In genomic region chr20:3887870-3888614, GRCh38 we compare ENCODE assay signal across 8 cellular contexts. TPM values are rescaled to one million over a fixed set of nuclear protein-coding genes. Genes with fewer than 3 reads are reported as not detected.
DNase-seq lines count a peak whose midpoint lies in the region; ATAC-seq and TF ChIP-seq lines count a peak whose summit lies in the region.

No MANE protein-coding gene starts in this region.

- H3K4me3 ChIP-seq in BJ (ENCODE audit: low read depth, low read length): peak overlapping the region; percentile 98
- peak overlapping the region; percentile 85 for H3K4me3 ChIP-seq in HUES64 (ENCODE audit: low read length)
- H3K4me3 ChIP-seq in adrenal gland: peak overlapping the region; percentile 29 to 93 (median 80)
- H3K4me3 ChIP-seq in iPS-18a (ENCODE audit: low read length): peak overlapping the region; percentile 99

- WGBS in HUES64: 35% methylated on average over 16 of the region's 16 CpGs
- 20 to 27% (median 26%) methylated on average over 16 of the region's 16 CpGs for WGBS in adrenal gland, 4 donors

- POLR2A ChIA-PET in BJ (lab: Charles Lee): no interaction called here

- H3K9ac ChIP-seq in HUES64 (ENCODE audit: low read depth, low read length): peak overlapping the region; percentile 94
- H3K9ac ChIP-seq in iPS-18a (ENCODE audit: low read length): peak overlapping the region; percentile 90

- DNase-seq in BJ (ENCODE audit: low read depth) (no peak), adrenal gland (peak in 4 of 7 donors; percentile 32 to 35 (median 34)), globus pallidus (ENCODE audit: low spot score) (no peak)
- DNase-seq in stimulated activated effector memory CD8-positive, alpha-beta T cell treated with anti-CD3 and anti-CD28 coated beads, Interleukin-12 subunit alpha, Interleukin-12 subunit beta, amount 100 ng/mL, for 72 hours (ENCODE audit: low spot score in 2 of 2): no peak

- H3K27ac Mint-ChIP-seq in stimulated activated effector memory CD8-positive, alpha-beta T cell treated with anti-CD3 and anti-CD28 coated beads, Interleukin-12 subunit alpha, Interleukin-12 subunit beta, amount 100 ng/mL, for 72 hours: peak overlapping the region; percentile 100

- H3K36me3 Mint-ChIP-seq in stimulated activated effector memory CD8-positive, alpha-beta T cell treated with anti-CD3 and anti-CD28 coated beads, Interleukin-12 subunit alpha, Interleukin-12 subunit beta, amount 100 ng/mL, for 72 hours: peaks cover 52% of the 10 kb centered on the region

- H3K9me3 Mint-ChIP-seq in stimulated activated effector memory CD8-positive, alpha-beta T cell treated with anti-CD3 and anti-CD28 coated beads, Interleukin-12 subunit alpha, Interleukin-12 subunit beta, amount 100 ng/mL, for 72 hours: no peaks in the 10 kb centered on the region

- TF ChIP-seq CTCF in BJ (IDR thresholded peaks at IDR 0.05; ENCODE audit: insufficient read depth, low read depth, low read length) (no peak), adrenal gland (IDR thresholded peaks at IDR 0.05) (no peak)

- no peak for TF ChIP-seq POLR2A in adrenal gland (IDR thresholded peaks at IDR 0.05)

- H3K36me3 ChIP-seq in BJ (ENCODE audit: control insufficient read depth, insufficient read depth, low read length) (no peaks in the 10 kb centered on the region), HUES64 (ENCODE audit: insufficient read depth, low read length) (peaks cover 17% of the 10 kb centered on the region), adrenal gland (replicated peaks in 1 of 2) (no peaks in the 10 kb centered on the region), iPS-18a (ENCODE audit: control insufficient read depth, low read depth, low read length) (peaks cover 11% of the 10 kb centered on the region)

- no peaks in the 10 kb centered on the region for H3K9me3 ChIP-seq in HUES64 (ENCODE audit: insufficient read depth, low read depth, low read length)
- no peaks in the 10 kb centered on the region for H3K9me3 ChIP-seq in adrenal gland (replicated peaks in 1 of 3)
- H3K9me3 ChIP-seq in iPS-18a (ENCODE audit: control insufficient read depth, low read depth, low read length): no peaks in the 10 kb centered on the region

- intact Hi-C loops in adrenal gland (cut with DNase I): loop anchor here (5.0 to 10.0 kb wide), 5 partner anchors 119 to 204 kb away; no protein-coding TSS in a partner anchor

- H3K4me3 Mint-ChIP-seq in stimulated activated effector memory CD8-positive, alpha-beta T cell treated with anti-CD3 and anti-CD28 coated beads, Interleukin-12 subunit alpha, Interleukin-12 subunit beta, amount 100 ng/mL, for 72 hours: peak overlapping the region; percentile 100

- no peaks in the 10 kb centered on the region for H3K27me3 ChIP-seq in BJ (ENCODE audit: control insufficient read depth, insufficient read depth, low read length)
- H3K27me3 ChIP-seq in HUES64 (ENCODE audit: insufficient read depth, low read length): no peaks in the 10 kb centered on the region
- no peaks in the 10 kb centered on the region for H3K27me3 ChIP-seq in adrenal gland
- H3K27me3 ChIP-seq in iPS-18a (ENCODE audit: control insufficient read depth, insufficient read depth, low read length): no peaks in the 10 kb centered on the region

- CTCF ChIA-PET in BJ (lab: Yijun Ruan, JAX): interaction anchor here (0.6 to 2.5 kb wide), 12 partner anchors 9 to 286 kb away, joined by 3 to 5 read pairs (median 4); partner anchors contain the start of gene AP5S1

- peak overlapping the region; percentile 97; the same call in 1 of the 2 replicates for H3K27ac ChIP-seq in HUES64 (ENCODE audit: low read depth, low read length)
- peak overlapping the region; percentile 75 to 97 (median 88) for H3K27ac ChIP-seq in adrenal gland
- H3K27ac ChIP-seq in iPS-18a (ENCODE audit: low read length): peak overlapping the region; percentile 88

- H3K4me1 ChIP-seq in HUES64 (ENCODE audit: insufficient read depth, low read length): peaks cover 20% of the 10 kb centered on the region
- peaks cover 27 to 37% of the 10 kb centered on the region in 2 donors for H3K4me1 ChIP-seq in adrenal gland (replicated peaks in 1 of 2)
- peaks cover 22% of the 10 kb centered on the region for H3K4me1 ChIP-seq in iPS-18a (ENCODE audit: control insufficient read depth, low read depth, low read length)

- ATAC-seq in stimulated activated effector memory CD8-positive, alpha-beta T cell treated with anti-CD3 and anti-CD28 coated beads, Interleukin-12 subunit alpha, Interleukin-12 subunit beta, amount 100 ng/mL, for 72 hours: no peak
- no peak for ATAC-seq in HG03135 (IDR thresholded peaks at IDR 0.05; ENCODE audit: unreplicated experiment)
- ATAC-seq in GM21786 (IDR thresholded peaks at IDR 0.05; ENCODE audit: unreplicated experiment): no peak

- H3K4me1 Mint-ChIP-seq in stimulated activated effector memory CD8-positive, alpha-beta T cell treated with anti-CD3 and anti-CD28 coated beads, Interleukin-12 subunit alpha, Interleukin-12 subunit beta, amount 100 ng/mL, for 72 hours: peaks cover 44% of the 10 kb centered on the region

RNA-seq across cellular contexts. Expression of gene PANK2, which starts 1.1 kb away (rescaled TPM):
- polyA plus RNA-seq in BJ (2011; rRNA removed) (12.5 and 22.5 TPM in 2 replicates), adrenal gland (10 to 100 TPM; 34.3 to 58.0 (median 44.7) TPM)
- polyA minus RNA-seq in BJ (2011; rRNA and poly(A)+ RNA removed): 21.7 and 21.9 TPM in 2 replicates
- 30.1 TPM for polyA plus RNA-seq in HUES64 (2013, experiment 1 of 2)
- polyA plus RNA-seq in HUES64 (2013, experiment 2 of 2): 33.2 TPM
- 10 to 100 TPM; 32.5 to 70.1 (median 47.5) TPM for total RNA-seq in adrenal gland

RNA-seq across cellular contexts. Expression of gene MAVS, which starts 41.4 kb away (rescaled TPM):
- polyA plus RNA-seq in BJ (2011; rRNA removed) (14.8 and 17.4 TPM in 2 replicates), adrenal gland (10 to 100 TPM in 2 of 3 donors, 1 to 10 TPM in 1; 10.0 to 28.4 (median 20.6) TPM)
- 31.2 and 32.9 TPM in 2 replicates for polyA minus RNA-seq in BJ (2011; rRNA and poly(A)+ RNA removed)
- polyA plus RNA-seq in HUES64 (2013, experiment 1 of 2): 9.5 TPM
- 12.2 TPM for polyA plus RNA-seq in HUES64 (2013, experiment 2 of 2)
- 10 to 100 TPM; 28.1 to 46.7 (median 38.9) TPM for total RNA-seq in adrenal gland

Comparison
In these comparisons a context has a peak if more than half of its experiments do, and no peak if none do; other contexts are left out.
1. DNase-seq: peak in adrenal gland (4 of 7); none in BJ (single experiment), stimulated activated effector memory CD8-positive, alpha-beta T cell treated with anti-CD3 and anti-CD28 coated beads, Interleukin-12 subunit alpha, Interleukin-12 subunit beta, amount 100 ng/mL, for 72 hours (0 of 2) and globus pallidus (single experiment).
2. Peak in every context shown above with its lines, with median percentiles within 50 percentile points of each other: H3K4me3 ChIP-seq and H3K27ac ChIP-seq.